In genomic region chr6:159098636-159099106, GRCh38 we compare ENCODE assay signal across 9 cellular contexts. TPM values are rescaled to one million over a fixed set of nuclear protein-coding genes. Genes with fewer than 3 reads are reported as not detected.
DNase-seq lines count a peak whose midpoint lies in the region; ATAC-seq lines count a peak whose summit lies in the region.
"Had no signal": no experiment of that assay in that cellular context is flagged by ENCODE, and none has a peak within 500 bp of the region (broad histone marks: within the 10 kb centered on the region; RNA-seq: fewer than 3 reads in every experiment).

No MANE protein-coding gene starts in this region.

- H3K9me3 Mint-ChIP-seq in activated CD4-positive, alpha-beta T cell treated with anti-CD3 and anti-CD28 coated beads, Interleukin-2, amount 10 ng/mL, durations not matched to agents 7 days and 5 days, result no peaks in the 10 kb centered on the region

- no peaks in the 10 kb centered on the region for H3K27me3 ChIP-seq in effector memory CD4-positive, alpha-beta T cell (replicated peaks; ENCODE audit: control insufficient read depth, insufficient read depth, low read length, poor library complexity, severe bottlenecking)

- no peaks in the 10 kb centered on the region for H3K36me3 ChIP-seq in effector memory CD4-positive, alpha-beta T cell (ENCODE audit: control insufficient read depth, insufficient read depth, low read length)

- peaks cover 34% of the 10 kb centered on the region for H3K4me1 ChIP-seq in effector memory CD4-positive, alpha-beta T cell (ENCODE audit: control insufficient read depth, insufficient read depth, low read length, poor library complexity, severe bottlenecking)

- H3K4me1 Mint-ChIP-seq in activated CD4-positive, alpha-beta T cell treated with anti-CD3 and anti-CD28 coated beads, Interleukin-2, amount 10 ng/mL, durations not matched to agents 7 days and 5 days, result peaks cover 65% of the 10 kb centered on the region

- POLR2A ChIA-PET in activated CD4-positive, alpha-beta T cell treated with anti-CD3 and anti-CD28 coated beads, Interleukin-2, amount 10 ng/mL, durations not matched to agents 7 days and 5 days (lab: Charles Lee), result no interaction called here

- CTCF ChIA-PET in activated CD4-positive, alpha-beta T cell treated with anti-CD3 and anti-CD28 coated beads, Interleukin-2, amount 10 ng/mL, durations not matched to agents 7 days and 5 days (lab: Charles Lee), result interaction anchor here (1.2 to 1.7 kb wide), 4 partner anchors 11 to 56 kb away, joined by 3 to 11 read pairs (median 4); no protein-coding TSS in a partner anchor

- peaks cover 2% of the 10 kb centered on the region for H3K36me3 Mint-ChIP-seq in activated CD4-positive, alpha-beta T cell treated with anti-CD3 and anti-CD28 coated beads, Interleukin-2, amount 10 ng/mL, durations not matched to agents 7 days and 5 days (ENCODE audit: low read depth)

- ATAC-seq in GM21786 (IDR thresholded peaks at IDR 0.05; ENCODE audit: unreplicated experiment) (peak; percentile 53), GM19455 (IDR thresholded peaks at IDR 0.05; ENCODE audit: unreplicated experiment) (no peak)

- H3K27ac ChIP-seq in effector memory CD4-positive, alpha-beta T cell (ENCODE audit: insufficient read depth, low read length, poor library complexity, severe bottlenecking), result peak overlapping the region; percentile 83

- peak overlapping the region; percentile 90 for H3K27ac Mint-ChIP-seq in activated CD4-positive, alpha-beta T cell treated with anti-CD3 and anti-CD28 coated beads, Interleukin-2, amount 10 ng/mL, durations not matched to agents 7 days and 5 days

- no peaks in the 10 kb centered on the region for H3K27me3 Mint-ChIP-seq in activated CD4-positive, alpha-beta T cell treated with anti-CD3 and anti-CD28 coated beads, Interleukin-2, amount 10 ng/mL, durations not matched to agents 7 days and 5 days

- peak; percentile 67 for DNase-seq in activated CD4-positive, alpha-beta T cell treated with anti-CD3 and anti-CD28 coated beads, Interleukin-2, amount 10 ng/mL, durations not matched to agents 7 days and 5 days
- peak; percentile 66 to 69 (median 66) for DNase-seq in effector memory CD4-positive, alpha-beta T cell
- peak; percentile 43 to 52 for DNase-seq in stimulated activated CD8-positive, alpha-beta memory T cell treated with anti-CD3 and anti-CD28 coated beads, Interleukin-2, amount 100 ng/mL, for 1 hour (ENCODE audit: low read depth in 2 of 2)
- DNase-seq in DMS114 treated with DMSO at 0.1 percent for 48 hours (lab: John Stamatoyannopoulos, UW; ENCODE audit: unreplicated experiment), result no peak
- DNase-seq in NCI-H345 treated with DMSO at 0.1 percent for 48 hours (lab: John Stamatoyannopoulos, UW; ENCODE audit: unreplicated experiment), result no peak
- DNase-seq in NK-92 treated with Interleukin-12 subunit alpha and Interleukin-12 subunit beta, amount 100 ng/mL, for 24 hours (lab: John Stamatoyannopoulos, UW), result no peak
- DNase-seq: aorta had no signal

- H3K4me3 ChIP-seq in effector memory CD4-positive, alpha-beta T cell (ENCODE audit: insufficient read depth, low read depth, low read length, poor library complexity, severe bottlenecking), result peak overlapping the region; percentile 14

- peak overlapping the region; percentile 28 for H3K4me3 Mint-ChIP-seq in activated CD4-positive, alpha-beta T cell treated with anti-CD3 and anti-CD28 coated beads, Interleukin-2, amount 10 ng/mL, durations not matched to agents 7 days and 5 days

- no peaks in the 10 kb centered on the region for H3K9me3 ChIP-seq in effector memory CD4-positive, alpha-beta T cell (ENCODE audit: control insufficient read depth, low read length)

RNA-seq across cellular contexts. Expression of gene TAGAP, which starts 53.9 kb away (rescaled TPM):
- total RNA-seq in activated CD4-positive, alpha-beta T cell treated with anti-CD3 and anti-CD28 coated beads, Interleukin-2, amount 10 ng/mL, durations not matched to agents 7 days and 5 days, result 10 to 100 TPM; 60.3 to 67.9 TPM

Comparison
In these comparisons a context has a peak if more than half of its experiments do, and no peak if none do; other contexts are left out.
1. DNase-seq: peak in activated CD4-positive, alpha-beta T cell treated with anti-CD3 and anti-CD28 coated beads, Interleukin-2, amount 10 ng/mL, durations not matched to agents 7 days and 5 days (single experiment), effector memory CD4-positive, alpha-beta T cell (3 of 3) and stimulated activated CD8-positive, alpha-beta memory T cell treated with anti-CD3 and anti-CD28 coated beads, Interleukin-2, amount 100 ng/mL, for 1 hour (2 of 2); none in DMS114 treated with DMSO at 0.1 percent for 48 hours (single experiment), NCI-H345 treated with DMSO at 0.1 percent for 48 hours (single experiment) and NK-92 treated with Interleukin-12 subunit alpha and Interleukin-12 subunit beta, amount 100 ng/mL, for 24 hours (single experiment).